Comparison of ENCODE assay signal across 22 cellular contexts in the genomic region with DNA sequence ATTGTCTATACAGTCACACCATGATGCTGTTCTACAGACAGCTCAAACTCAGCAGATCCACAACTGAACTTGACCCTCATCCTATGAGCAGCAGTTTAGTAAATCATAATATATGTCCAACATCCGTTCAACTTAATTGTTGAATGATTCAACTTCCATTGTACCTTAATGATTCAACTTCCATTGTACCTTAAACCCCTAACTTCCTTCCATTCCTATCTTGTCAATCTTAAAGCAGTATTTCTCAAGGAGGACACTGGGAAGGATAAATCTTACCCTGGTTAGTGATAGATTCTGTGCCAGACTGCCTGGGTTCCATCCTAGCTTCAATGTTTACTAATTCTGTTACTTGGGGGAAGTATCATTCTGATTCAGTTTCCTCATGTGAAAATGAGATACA.
A peak's percentile ranks its signal among the peaks of the same experiment; 100 is the strongest.
DNase-seq lines count a peak whose midpoint lies in the region; ATAC-seq, FAIRE-seq and TF ChIP-seq lines count a peak whose summit lies in the region.
"Had no signal": no experiment of that assay in that cellular context is flagged by ENCODE, and none has a peak within 500 bp of the region (broad histone marks: within the 10 kb centered on the region; RNA-seq: fewer than 3 reads in every experiment).

No MANE protein-coding gene starts in this region.

- no peak overlapping the region for H3K18ac ChIP-seq in IMR-90 (ENCODE audit: low read depth, low read length)

- dilution Hi-C loops in IMR-90 (cut with HindIII; ENCODE audit: low sequenced_read_pairs, unreplicated experiment) (no loop called here), endothelial cell of umbilical vein (cut with MboI; ENCODE audit: extremely low pct_ligation_motif_present, low sequenced_read_pairs) (no loop called here)

- H3K4me3 ChIP-seq in IMR-90 (ENCODE audit: insufficient read depth, low read depth, low read length) (no peak overlapping the region), GM12878 (no peak overlapping the region), endothelial cell of umbilical vein (replicated peaks in 1 of 3; ENCODE audit: insufficient read depth in 1 of 3, low read depth in 1 of 3, low read length in 3 of 3) (no peak overlapping the region), GM23248 (no peak overlapping the region)
- H3K4me3 ChIP-seq: BLaER1 treated with 17β-estradiol and CSF1 and Interleukin-3, amounts not matched to agents 10 nM and 100 nM had no signal

- H3K9ac ChIP-seq in IMR-90 (ENCODE audit: low read depth, low read length) (no peak overlapping the region), GM12878 (ENCODE audit: control insufficient read depth, insufficient read depth, low read length) (no peak overlapping the region), endothelial cell of umbilical vein (replicated peaks; ENCODE audit: extremely low read depth, insufficient read depth, low read length) (no peak overlapping the region), GM23248 (no peak overlapping the region)
- H3K9ac ChIP-seq: BLaER1 treated with 17β-estradiol and CSF1 and Interleukin-3, amounts not matched to agents 10 nM and 100 nM had no signal

- no peak for TF ChIP-seq POLR2A in IMR-90 (IDR thresholded peaks at IDR 0.05; ENCODE audit: low read depth, low read length)
- no peak for TF ChIP-seq POLR2A in GM12878 (IDR thresholded peaks at IDR 0.05; ENCODE audit: low read depth, low read length)
- no peak for TF ChIP-seq POLR2A in endothelial cell of umbilical vein (IDR thresholded peaks at IDR 0.05; ENCODE audit: low read depth, low read length)

- BruUV-seq in IMR-90 (replicated peaks; lab: Mats Ljungman, UMichigan) (no TSS peak), GM12878 (replicated peaks; lab: Mats Ljungman, UMichigan) (no TSS peak), endothelial cell of umbilical vein (replicated peaks; lab: Mats Ljungman, UMichigan) (no TSS peak)

- H2BK120ac ChIP-seq in IMR-90 (ENCODE audit: low read depth, low read length), result no peak overlapping the region

- no peaks in the 10 kb centered on the region for H3K27me3 ChIP-seq in IMR-90 (ENCODE audit: control insufficient read depth, insufficient read depth, low read length)
- no peaks in the 10 kb centered on the region for H3K27me3 ChIP-seq in GM12878 (replicated peaks in 1 of 2; ENCODE audit: control insufficient read depth in 2 of 2, insufficient read depth in 2 of 2, low read length in 1 of 2)
- no peaks in the 10 kb centered on the region for H3K27me3 ChIP-seq in endothelial cell of umbilical vein (ENCODE audit: control insufficient read depth in 2 of 2, insufficient read depth in 2 of 2, low read length in 2 of 2)
- no peaks in the 10 kb centered on the region for H3K27me3 ChIP-seq in GM23248 (replicated peaks; ENCODE audit: insufficient read depth)
- H3K27me3 ChIP-seq: BE2C; BLaER1 treated with 17β-estradiol and CSF1 and Interleukin-3, amounts not matched to agents 10 nM and 100 nM had no signal

- H3K79me2 ChIP-seq in GM12878 (ENCODE audit: control insufficient read depth, insufficient read depth, low read length) (no peaks in the 10 kb centered on the region), endothelial cell of umbilical vein (ENCODE audit: control insufficient read depth, insufficient read depth, low read length) (no peaks in the 10 kb centered on the region), GM23248 (ENCODE audit: insufficient read depth) (no peaks in the 10 kb centered on the region)

- H4K91ac ChIP-seq in IMR-90 (ENCODE audit: insufficient read depth, low read depth, low read length), result no peak overlapping the region

- no peak overlapping the region for H4K5ac ChIP-seq in IMR-90 (ENCODE audit: low read depth, low read length)

- H3K27ac ChIP-seq in IMR-90 (ENCODE audit: insufficient read depth, low read length) (no peak overlapping the region), GM12878 (ENCODE audit: control insufficient read depth, insufficient read depth) (no peak overlapping the region), endothelial cell of umbilical vein (ENCODE audit: insufficient read depth, low read depth, low read length) (no peak overlapping the region), GM23248 (no peak overlapping the region)
- H3K27ac ChIP-seq: 22Rv1; BLaER1 treated with 17β-estradiol and CSF1 and Interleukin-3, amounts not matched to agents 10 nM and 100 nM had no signal

- H2BK15ac ChIP-seq in IMR-90 (ENCODE audit: low read depth, low read length), result no peak overlapping the region

- no peaks in the 10 kb centered on the region for H3K79me1 ChIP-seq in IMR-90 (ENCODE audit: low read depth in 1 of 2, low read length in 2 of 2)

- peaks cover 2% of the 10 kb centered on the region for H3K4me1 ChIP-seq in IMR-90 (ENCODE audit: control insufficient read depth, insufficient read depth, low read length)
- no peaks in the 10 kb centered on the region for H3K4me1 ChIP-seq in GM12878 (ENCODE audit: control insufficient read depth, insufficient read depth, low read length)
- peaks cover 19% of the 10 kb centered on the region for H3K4me1 ChIP-seq in endothelial cell of umbilical vein (ENCODE audit: control insufficient read depth, extremely low read depth, insufficient read depth, low read length)
- H3K4me1 ChIP-seq in GM23248 (ENCODE audit: insufficient read depth), result peaks cover 15% of the 10 kb centered on the region
- H3K4me1 ChIP-seq: BE2C; BLaER1 treated with 17β-estradiol and CSF1 and Interleukin-3, amounts not matched to agents 10 nM and 100 nM had no signal

- SMC1A ChIA-PET in GM12878 (lab: Charles Lee; ENCODE audit: uncharacterized antibody, unreplicated experiment), result interaction anchor here (1.1 to 1.6 kb wide), 5 partner anchors 13 to 547 kb away, joined by 3 to 10 read pairs (median 4); no protein-coding TSS in a partner anchor

- TF ChIP-seq CTCF in IMR-90 (conservative IDR thresholded peaks at IDR 0.05; ENCODE audit: low read depth, low read length), result no peak
- TF ChIP-seq CTCF in GM12878 (IDR thresholded peaks at IDR 0.05 in 2 of 3, conservative IDR thresholded peaks at IDR 0.05 in 1 of 3; ENCODE audit: control insufficient read depth in 2 of 3, extremely low read depth in 1 of 3, insufficient read depth in 1 of 3, low read depth in 3 of 3, low read length in 3 of 3), result no peak
- TF ChIP-seq CTCF in endothelial cell of umbilical vein (IDR thresholded peaks at IDR 0.05; ENCODE audit: extremely low read depth in 1 of 2, insufficient read depth in 1 of 2, low read depth in 1 of 2, low read length in 2 of 2), result no peak

- H4K20me1 ChIP-seq in IMR-90 (ENCODE audit: insufficient read depth, low read length) (no peaks in the 10 kb centered on the region), GM12878 (ENCODE audit: control insufficient read depth, insufficient read depth) (no peaks in the 10 kb centered on the region), endothelial cell of umbilical vein (replicated peaks; ENCODE audit: control insufficient read depth, extremely low read depth, insufficient read depth, low read length) (no peaks in the 10 kb centered on the region), GM23248 (ENCODE audit: insufficient read depth) (no peaks in the 10 kb centered on the region)
- H4K20me1 ChIP-seq: BLaER1 treated with 17β-estradiol and CSF1 and Interleukin-3, amounts not matched to agents 10 nM and 100 nM had no signal

- WGBS in IMR-90 (ENCODE audit: extremely low coverage in 2 of 2, insufficient read length in 1 of 2), 2 experiments, result no CpG with 5 or more reads among the region's 1 CpG
- WGBS in GM12878 (ENCODE audit: insufficient coverage, insufficient replicate concordance, low lambda C conversion rate, missing lambda C conversion rate), result 100% methylated on average over 1 of the region's 1 CpG
- 62 to 67% methylated on average over 1 of the region's 1 CpG for WGBS in GM23248 (ENCODE audit: low coverage in 1 of 2, low lambda C conversion rate in 2 of 2, missing lambda C conversion rate in 2 of 2), 2 experiments

- CTCF ChIA-PET in IMR-90 (lab: Yijun Ruan, JAX), result interaction anchor here (1.1 kb wide), 1 partner anchor 174 kb away, joined by 3 read pairs; no protein-coding TSS in a partner anchor
- CTCF ChIA-PET in GM12878 (lab: Yijun Ruan, JAX), result interaction anchor here (0.5 to 6.0 kb wide), 7 partner anchors 18 to 658 kb away, joined by 3 to 71 read pairs (median 3); no protein-coding TSS in a partner anchor
- CTCF ChIA-PET in endothelial cell of umbilical vein (lab: Charles Lee), result interaction anchor here (0.7 to 8.0 kb wide), 9 partner anchors 10 to 805 kb away, joined by 3 to 89 read pairs (median 3); no protein-coding TSS in a partner anchor

- no peak for TF ChIP-seq EP300 in GM12878 (IDR thresholded peaks at IDR 0.05; ENCODE audit: borderline replicate concordance in 1 of 2, control insufficient read depth in 1 of 2, low read depth in 2 of 2, low read length in 2 of 2)

- H2AK9ac ChIP-seq in IMR-90 (replicated peaks; ENCODE audit: low read depth, low read length, poor library complexity), result no peak overlapping the region

- RAD21 ChIA-PET in GM12878 (lab: Charles Lee; ENCODE audit: unreplicated experiment), result interaction anchor here (0.8 kb wide), 1 partner anchor 13 kb away, joined by 3 read pairs; no protein-coding TSS in a partner anchor

- 0 out of 2 replicates have a peak overlapping the region, but pooled peaks have one; percentile 15 for H3K14ac ChIP-seq in IMR-90 (replicated peaks; ENCODE audit: low read depth, low read length)

- H3K9me3 ChIP-seq in IMR-90 (ENCODE audit: control insufficient read depth, insufficient read depth, low read length), result no peaks in the 10 kb centered on the region
- no peaks in the 10 kb centered on the region for H3K9me3 ChIP-seq in GM12878 (replicated peaks; ENCODE audit: control insufficient read depth, insufficient read depth, low read length)
- H3K9me3 ChIP-seq in endothelial cell of umbilical vein (replicated peaks; ENCODE audit: control insufficient read depth, insufficient read depth, low read length), result no peaks in the 10 kb centered on the region
- no peaks in the 10 kb centered on the region for H3K9me3 ChIP-seq in GM23248 (ENCODE audit: low read depth)
- H3K9me3 ChIP-seq: BE2C; BLaER1 treated with 17β-estradiol and CSF1 and Interleukin-3, amounts not matched to agents 10 nM and 100 nM had no signal

- intact Hi-C loops in IMR-90 (cut with micrococcal nuclease), result no loop called here
- intact Hi-C loops in GM12878 (cut with micrococcal nuclease; ENCODE audit: unreplicated experiment), result no loop called here
- intact Hi-C loops in endothelial cell of umbilical vein (cut with micrococcal nuclease), result loop anchor here (10.0 kb wide), 1 partner anchor 292 kb away; no protein-coding TSS in a partner anchor

- TF ChIP-seq RAD21 in IMR-90 (IDR thresholded peaks at IDR 0.05; ENCODE audit: low read length) (no peak), GM12878 (IDR thresholded peaks at IDR 0.05; ENCODE audit: insufficient read depth, low read depth, low read length) (no peak)

- H3K23ac ChIP-seq in IMR-90 (ENCODE audit: low read depth, low read length), result no peak overlapping the region

- no peak overlapping the region for H2BK5ac ChIP-seq in IMR-90 (ENCODE audit: low read depth, low read length, poor library complexity, severe bottlenecking)

- no peak overlapping the region for H2AK5ac ChIP-seq in IMR-90 (ENCODE audit: low read depth, low read length)

- POLR2A ChIA-PET in IMR-90 (lab: Charles Lee; ENCODE audit: unreplicated experiment) (no interaction called here), GM12878 (lab: Charles Lee) (no interaction called here), endothelial cell of umbilical vein (lab: Charles Lee) (no interaction called here)

- no peaks in the 10 kb centered on the region for H3K9me2 ChIP-seq in GM23248 (ENCODE audit: insufficient read depth)

- FAIRE-seq in GM12878 (lab: Jason Lieb, UNC) (no peak), endothelial cell of umbilical vein (lab: Jason Lieb, UNC) (peak; percentile 77), urothelium cell line (lab: Jason Lieb, UNC) (no peak)
- FAIRE-seq: A204.1, GM18507, H1 had no signal

- no peak overlapping the region for H2BK20ac ChIP-seq in IMR-90 (ENCODE audit: low read depth, low read length)

- no peak overlapping the region for H3K4ac ChIP-seq in IMR-90 (ENCODE audit: low read depth, low read length)

- H3K4me2 ChIP-seq in IMR-90 (ENCODE audit: low read depth, low read length), result no peak overlapping the region
- H3K4me2 ChIP-seq in GM12878 (ENCODE audit: control insufficient read depth, insufficient read depth), result no peak overlapping the region
- H3K4me2 ChIP-seq in endothelial cell of umbilical vein (ENCODE audit: insufficient read depth, low read length), result peak overlapping the region; percentile 23
- H3K4me2 ChIP-seq in GM23248 (ENCODE audit: unreplicated experiment), result no peak overlapping the region
- H3K4me2 ChIP-seq: BLaER1 treated with 17β-estradiol and CSF1 and Interleukin-3, amounts not matched to agents 10 nM and 100 nM had no signal

- no peak overlapping the region for H2AFZ ChIP-seq in IMR-90 (replicated peaks; ENCODE audit: low read length, poor library complexity)
- no peak overlapping the region for H2AFZ ChIP-seq in GM12878 (ENCODE audit: control insufficient read depth, low read depth, low read length)
- H2AFZ ChIP-seq in endothelial cell of umbilical vein (ENCODE audit: low read depth, low read length), result no peak overlapping the region
- no peak overlapping the region for H2AFZ ChIP-seq in GM23248

- H3K36me3 ChIP-seq in IMR-90 (ENCODE audit: control insufficient read depth, insufficient read depth, low read length), result no peaks in the 10 kb centered on the region
- no peaks in the 10 kb centered on the region for H3K36me3 ChIP-seq in GM12878 (ENCODE audit: control insufficient read depth in 2 of 2, insufficient read depth in 2 of 2, low read length in 1 of 2)
- no peaks in the 10 kb centered on the region for H3K36me3 ChIP-seq in endothelial cell of umbilical vein (ENCODE audit: control insufficient read depth in 2 of 2, extremely low read depth in 1 of 2, insufficient read depth in 2 of 2, low read length in 2 of 2)
- H3K36me3 ChIP-seq in GM23248 (ENCODE audit: low read depth), result peaks cover 3% of the 10 kb centered on the region; the same call in 1 of the 2 replicates
- H3K36me3 ChIP-seq: BE2C had no signal

- DNase-seq in ELR (ENCODE audit: low read depth), result peak; percentile 13
- no peak for DNase-seq in IMR-90
- DNase-seq in GM12878 (ENCODE audit: low read depth, low spot score), result no peak
- DNase-seq in endothelial cell of umbilical vein (ENCODE audit: low read depth, low spot score), result peak; percentile 31
- DNase-seq in urothelium cell line (ENCODE audit: low spot score), result no peak
- no peak for DNase-seq in GM23248
- DNase-seq: BE2C; CD4-positive, alpha-beta T cell; CD8-positive, alpha-beta memory T cell; DMS 273 treated with DMSO at 0.1 percent for 48 hours; DMS79; EL; GF-D8; H7; HCEC 1CT had no signal

- no peak for ATAC-seq in IMR-90 (ENCODE audit: low read depth)
- no peak for ATAC-seq in GM12878
- no peak for ATAC-seq in GM21515 (IDR thresholded peaks at IDR 0.05; ENCODE audit: unreplicated experiment)
- ATAC-seq in HG02970 (IDR thresholded peaks at IDR 0.05; ENCODE audit: low FRiP score, unreplicated experiment), result no peak

- no peak overlapping the region for H4K8ac ChIP-seq in IMR-90 (ENCODE audit: low read depth in 2 of 2, low read length in 2 of 2)

- no peaks in the 10 kb centered on the region for H3F3A ChIP-seq in GM23248 (ENCODE audit: insufficient read depth)

- H3K9me1 ChIP-seq in IMR-90 (ENCODE audit: insufficient read depth, low read length) (no peaks in the 10 kb centered on the region; the same call in 1 of the 2 replicates), endothelial cell of umbilical vein (replicated peaks; ENCODE audit: control insufficient read depth, extremely low read depth, insufficient read depth, low read length) (no peaks in the 10 kb centered on the region)

- H3K56ac ChIP-seq in IMR-90 (ENCODE audit: extremely low read depth, insufficient read depth, low read length), result no peak overlapping the region

- in situ Hi-C loops in IMR-90 (cut with MboI; ENCODE audit: low sequenced_read_pairs) (loop anchor here (5.0 kb wide), 1 partner anchor 574 kb away; no protein-coding TSS in a partner anchor), GM12878 (cut with MboI) (loop anchor here (10.0 kb wide), 1 partner anchor 222 kb away; no protein-coding TSS in a partner anchor), GM23248 (cut with MboI) (loop anchor here (25.0 kb wide), 1 partner anchor 789 kb away; the partner anchor contains the start of gene CDH20)

Comparison
In these comparisons a context has a peak if more than half of its experiments do, and no peak if none do; other contexts are left out.
1. DNase-seq: peak in ELR (single experiment) and endothelial cell of umbilical vein (single experiment); none in IMR-90 (single experiment), GM12878 (single experiment), urothelium cell line (single experiment) and GM23248 (single experiment).